In genomic region chr4:43732829-43733426, GRCh38 we compare ENCODE assay signal across 30 cellular contexts.
"Had no signal": no experiment of that assay in that cellular context is flagged by ENCODE, and none has a peak within 500 bp of the region (broad histone marks: within the 10 kb centered on the region; RNA-seq: fewer than 3 reads in every experiment).

No MANE protein-coding gene starts in this region.

- H3K9me3 ChIP-seq: adrenal gland, body of pancreas had no signal

- DNase-seq: activated CD4-positive, alpha-beta memory T cell treated with anti-CD3 and anti-CD28 coated beads for 36 hours; activated CD4-positive, alpha-beta T cell treated with anti-CD3 and anti-CD28 coated beads for 36 hours; activated CD4-positive, alpha-beta T cell treated with anti-CD3 and anti-CD28 coated beads, Interleukin-2, amount 10 ng/mL, durations not matched to agents 24 days and 14 days; activated CD4-positive, CD25-positive, alpha-beta regulatory T cell; activated CD4-positive, CD25-positive, alpha-beta regulatory T cell treated with anti-CD3 and anti-CD28 coated beads, Interleukin-2, amount 50 U/mL, for 72 hours; activated CD8-positive, alpha-beta memory T cell treated with anti-CD3 and anti-CD28 coated beads, Interleukin-2, amount 10 ng/mL, durations not matched to agents 7 days and 5 days; activated CD8-positive, alpha-beta memory T cell treated with anti-CD3 and anti-CD28 coated beads, Interleukin-2, amount 50 U/mL, for 4 hours; activated CD8-positive, alpha-beta T cell treated with anti-CD3 and anti-CD28 coated beads, Interleukin-2, amount 10 ng/mL, durations not matched to agents 7 days and 5 days; activated effector memory CD4-positive, alpha-beta T cell treated with anti-CD3 and anti-CD28 coated beads, Interleukin-2, amount 50 U/mL, for 16 hours; activated naive CD4-positive, alpha-beta T cell treated with anti-CD3 and anti-CD28 coated beads for 36 hours; activated naive CD8-positive, alpha-beta T cell treated with anti-CD3 and anti-CD28 coated beads for 36 hours; activated naive CD8-positive, alpha-beta T cell treated with anti-CD3 and anti-CD28 coated beads, Interleukin-2, amount 50 U/mL, for 24 hours; activated T-cell treated with anti-CD3 and anti-CD28 coated beads, Interleukin-2, amount 50 U/mL, for 1 hour; activated T-cell treated with anti-CD3 and anti-CD28 coated beads, Interleukin-2, amount 50 U/mL, for 48 hours; adrenal gland; amygdala; aorta; body of pancreas; caudate nucleus; cortex of kidney; effector CD8-positive, alpha-beta T cell; foreskin fibroblast; head of caudate nucleus; T-helper 17 cell; T1000 had no signal

- H3K27ac Mint-ChIP-seq: activated CD4-positive, alpha-beta memory T cell treated with anti-CD3 and anti-CD28 coated beads for 36 hours; activated CD4-positive, alpha-beta T cell treated with anti-CD3 and anti-CD28 coated beads for 36 hours; activated CD4-positive, alpha-beta T cell treated with anti-CD3 and anti-CD28 coated beads, Interleukin-2, amount 10 ng/mL, durations not matched to agents 24 days and 14 days; activated CD8-positive, alpha-beta memory T cell treated with anti-CD3 and anti-CD28 coated beads, Interleukin-2, amount 10 ng/mL, durations not matched to agents 7 days and 5 days; activated CD8-positive, alpha-beta T cell treated with anti-CD3 and anti-CD28 coated beads, Interleukin-2, amount 10 ng/mL, durations not matched to agents 7 days and 5 days; activated naive CD4-positive, alpha-beta T cell treated with anti-CD3 and anti-CD28 coated beads for 36 hours; activated naive CD4-positive, alpha-beta T cell treated with anti-CD3 and anti-CD28 coated beads, Interleukin-2, amount 50 U/mL, for 24 hours; activated naive CD8-positive, alpha-beta T cell treated with anti-CD3 and anti-CD28 coated beads for 36 hours; activated naive CD8-positive, alpha-beta T cell treated with anti-CD3 and anti-CD28 coated beads, Interleukin-2, amount 50 U/mL, for 24 hours; activated T-helper 1 cell treated with anti-CD3 and anti-CD28 coated beads, Interleukin-12 subunit alpha, Interleukin-12 subunit beta, Interleukin-2, Interleukin-4 antibody, amounts not matched to agents 30 ng/mL and 10 ng/mL and 1 ng/mL, durations not matched to agents 14 hours and 24 hours and 36 hours; activated T-helper 2 cell treated with anti-CD3 and anti-CD28 coated beads, Interferon-gamma antibody, Interleukin-2, Interleukin-4, amounts not matched to agents 10 μg/mL and 5 μg/mL and 100 μg/mL, durations not matched to agents 14 hours and 24 hours and 36 hours; T-helper 17 cell; T-helper 2 cell treated with Interferon-gamma antibody and Interleukin-4, amounts not matched to agents 5 μg/mL and 100 μg/mL, for 36 hours had no signal

- ATAC-seq: activated CD4-positive, alpha-beta T cell treated with anti-CD3 and anti-CD28 coated beads for 36 hours; activated CD8-positive, alpha-beta memory T cell treated with anti-CD3 and anti-CD28 coated beads, Interleukin-2, amount 10 ng/mL, durations not matched to agents 7 days and 5 days; activated CD8-positive, alpha-beta T cell treated with anti-CD3 and anti-CD28 coated beads, Interleukin-2, amount 10 ng/mL, durations not matched to agents 7 days and 5 days; activated naive CD8-positive, alpha-beta T cell treated with anti-CD3 and anti-CD28 coated beads, Interleukin-2, amount 50 U/mL, for 24 hours; body of pancreas; esophagus mucosa; T-helper 17 cell had no signal

- H3K4me1 Mint-ChIP-seq: activated CD4-positive, alpha-beta T cell treated with anti-CD3 and anti-CD28 coated beads for 36 hours; activated CD4-positive, alpha-beta T cell treated with anti-CD3 and anti-CD28 coated beads, Interleukin-2, amount 10 ng/mL, durations not matched to agents 24 days and 14 days; activated CD8-positive, alpha-beta memory T cell treated with anti-CD3 and anti-CD28 coated beads, Interleukin-2, amount 10 ng/mL, durations not matched to agents 7 days and 5 days; activated naive CD4-positive, alpha-beta T cell treated with anti-CD3 and anti-CD28 coated beads, Interleukin-2, amount 50 U/mL, for 24 hours; activated naive CD8-positive, alpha-beta T cell treated with anti-CD3 and anti-CD28 coated beads for 36 hours; activated naive CD8-positive, alpha-beta T cell treated with anti-CD3 and anti-CD28 coated beads, Interleukin-2, amount 50 U/mL, for 24 hours; T-helper 17 cell had no signal

- H3K27ac ChIP-seq: adrenal gland, body of pancreas had no signal

- H3K27me3 Mint-ChIP-seq: activated CD4-positive, alpha-beta memory T cell treated with anti-CD3 and anti-CD28 coated beads for 36 hours; activated CD4-positive, alpha-beta T cell treated with anti-CD3 and anti-CD28 coated beads for 36 hours; activated CD4-positive, alpha-beta T cell treated with anti-CD3 and anti-CD28 coated beads, Interleukin-2, amount 10 ng/mL, durations not matched to agents 24 days and 14 days; activated CD8-positive, alpha-beta memory T cell treated with anti-CD3 and anti-CD28 coated beads, Interleukin-2, amount 10 ng/mL, durations not matched to agents 7 days and 5 days; activated naive CD4-positive, alpha-beta T cell treated with anti-CD3 and anti-CD28 coated beads, Interleukin-2, amount 50 U/mL, for 24 hours; activated naive CD8-positive, alpha-beta T cell treated with anti-CD3 and anti-CD28 coated beads for 36 hours; activated naive CD8-positive, alpha-beta T cell treated with anti-CD3 and anti-CD28 coated beads, Interleukin-2, amount 50 U/mL, for 24 hours; T-helper 17 cell had no signal

- H3K4me3 ChIP-seq: adrenal gland, body of pancreas had no signal

- H3K4me3 Mint-ChIP-seq: activated CD4-positive, alpha-beta memory T cell treated with anti-CD3 and anti-CD28 coated beads for 36 hours; activated CD4-positive, alpha-beta T cell treated with anti-CD3 and anti-CD28 coated beads for 36 hours; activated CD4-positive, alpha-beta T cell treated with anti-CD3 and anti-CD28 coated beads, Interleukin-2, amount 10 ng/mL, durations not matched to agents 24 days and 14 days; activated CD8-positive, alpha-beta memory T cell treated with anti-CD3 and anti-CD28 coated beads, Interleukin-2, amount 10 ng/mL, durations not matched to agents 7 days and 5 days; activated CD8-positive, alpha-beta T cell treated with anti-CD3 and anti-CD28 coated beads, Interleukin-2, amount 10 ng/mL, durations not matched to agents 7 days and 5 days; activated naive CD4-positive, alpha-beta T cell treated with anti-CD3 and anti-CD28 coated beads for 36 hours; activated naive CD4-positive, alpha-beta T cell treated with anti-CD3 and anti-CD28 coated beads, Interleukin-2, amount 50 U/mL, for 24 hours; activated naive CD8-positive, alpha-beta T cell treated with anti-CD3 and anti-CD28 coated beads for 36 hours; activated naive CD8-positive, alpha-beta T cell treated with anti-CD3 and anti-CD28 coated beads, Interleukin-2, amount 50 U/mL, for 24 hours; activated T-helper 1 cell treated with anti-CD3 and anti-CD28 coated beads, Interleukin-12 subunit alpha, Interleukin-12 subunit beta, Interleukin-2, Interleukin-4 antibody, amounts not matched to agents 30 ng/mL and 10 ng/mL and 1 ng/mL, durations not matched to agents 14 hours and 24 hours and 36 hours; T-helper 17 cell; T-helper 2 cell treated with Interferon-gamma antibody and Interleukin-4, amounts not matched to agents 5 μg/mL and 100 μg/mL, for 36 hours had no signal

- H3K36me3 Mint-ChIP-seq: activated CD4-positive, alpha-beta memory T cell treated with anti-CD3 and anti-CD28 coated beads for 36 hours; activated CD8-positive, alpha-beta memory T cell treated with anti-CD3 and anti-CD28 coated beads, Interleukin-2, amount 10 ng/mL, durations not matched to agents 7 days and 5 days; activated naive CD4-positive, alpha-beta T cell treated with anti-CD3 and anti-CD28 coated beads, Interleukin-2, amount 50 U/mL, for 24 hours; activated naive CD8-positive, alpha-beta T cell treated with anti-CD3 and anti-CD28 coated beads for 36 hours had no signal

- H3K27me3 ChIP-seq: adrenal gland, body of pancreas had no signal

- H3K4me1 ChIP-seq: adrenal gland had no signal

- H3K36me3 ChIP-seq: adrenal gland had no signal
